Comparison of ENCODE assay signal across 8 cellular contexts in the genomic region with DNA sequence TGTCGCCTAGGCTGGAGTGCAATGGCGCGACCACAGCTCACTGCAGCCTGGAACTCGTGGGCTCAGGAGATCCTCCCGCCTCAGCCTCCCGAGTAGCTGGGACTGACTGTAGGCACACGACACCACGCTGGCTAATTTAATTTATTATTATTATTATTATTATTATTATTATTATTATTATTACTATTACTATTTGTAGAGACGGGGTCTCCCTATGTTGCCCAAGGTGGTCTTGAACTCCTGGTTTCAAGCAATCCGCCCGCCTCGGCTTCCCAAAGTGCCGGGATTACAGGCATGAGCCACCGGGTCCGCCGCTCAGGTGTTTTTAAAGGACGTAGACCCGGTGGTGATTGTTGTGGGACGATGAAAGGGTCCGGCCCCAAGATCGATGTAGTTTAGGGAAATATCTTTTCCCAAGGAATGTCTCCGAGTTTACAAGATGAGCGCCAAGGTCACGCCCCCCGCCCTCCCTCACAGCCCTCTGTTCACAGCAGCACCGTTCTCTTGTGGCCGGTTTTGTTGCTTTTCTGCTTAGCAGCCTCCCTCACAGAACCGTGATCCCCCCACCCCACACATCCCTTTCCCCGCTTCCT. TPM values are rescaled to one million over a fixed set of nuclear protein-coding genes. Genes with fewer than 3 reads are reported as not detected.
DNase-seq lines count a peak whose midpoint lies in the region; ATAC-seq and TF ChIP-seq lines count a peak whose summit lies in the region.

No MANE protein-coding gene starts in this region.

- H4K91ac ChIP-seq in trophoblast cell (ENCODE audit: low read depth, low read length), result peak overlapping the region; percentile 97

- H2AFZ ChIP-seq in DND-41 (ENCODE audit: low read depth, low read length) (peak overlapping the region; percentile 72), trophoblast cell (ENCODE audit: insufficient read depth, low read length, poor library complexity) (peak overlapping the region; percentile 65)

- peak overlapping the region; percentile 58 for H3K18ac ChIP-seq in trophoblast cell (ENCODE audit: low read length)

- H2BK5ac ChIP-seq in trophoblast cell (ENCODE audit: low read depth, low read length, poor library complexity), result peak overlapping the region; percentile 91

- DNase-seq in DND-41, result peak; percentile 19
- DNase-seq in SK-N-MC (ENCODE audit: low read depth, low spot score), result no peak
- no peak for DNase-seq in fibroblast of the aortic adventitia (ENCODE audit: low read depth)
- DNase-seq in trophoblast cell, result no peak
- no peak for DNase-seq in left lobe of liver (ENCODE audit: low spot score)
- no peak for DNase-seq in GM20000 (ENCODE audit: low spot score)

- peaks cover 47% of the 10 kb centered on the region for H3K4me1 ChIP-seq in DND-41 (ENCODE audit: insufficient read depth, low read length)
- peaks cover 6 to 27% of the 10 kb centered on the region in 2 experiments for H3K4me1 ChIP-seq in trophoblast cell (ENCODE audit: control insufficient read depth in 1 of 2, insufficient read depth in 2 of 2, low read length in 2 of 2)

- H4K20me1 ChIP-seq in DND-41 (ENCODE audit: insufficient read depth, low read length), result no peaks in the 10 kb centered on the region

- H3K23ac ChIP-seq in trophoblast cell (ENCODE audit: low read length), result no peak overlapping the region

- H3K4me3 ChIP-seq in DND-41 (ENCODE audit: low read depth in 1 of 2, low read length in 2 of 2) (peak overlapping the region; percentile 40 to 59; a peak in 3 of 4 replicates), SK-N-MC (peak overlapping the region; percentile 85), fibroblast of the aortic adventitia (ENCODE audit: low read depth, low read length) (peak overlapping the region; percentile 68), trophoblast cell (ENCODE audit: low read depth, low read length) (no peak overlapping the region)

- peak overlapping the region; percentile 61 for H2BK12ac ChIP-seq in trophoblast cell (ENCODE audit: low read length)

- H3K4me2 ChIP-seq in DND-41 (ENCODE audit: insufficient read depth, low read length) (peak overlapping the region; percentile 71), trophoblast cell (ENCODE audit: low read length) (peak overlapping the region; percentile 95)

- TF ChIP-seq CTCF in DND-41 (IDR thresholded peaks at IDR 0.05; ENCODE audit: borderline replicate concordance, extremely low read depth, low read length, poor library complexity, severe bottlenecking) (no peak), fibroblast of the aortic adventitia (IDR thresholded peaks at IDR 0.05; ENCODE audit: insufficient read depth, low read length) (no peak), GM20000 (IDR thresholded peaks at IDR 0.05; ENCODE audit: extremely low read depth, missing control alignments) (no peak)

- H3K9me3 ChIP-seq in DND-41 (ENCODE audit: insufficient read depth, low read length, severe bottlenecking) (no peaks in the 10 kb centered on the region), SK-N-MC (ENCODE audit: low read depth, low read length) (no peaks in the 10 kb centered on the region), trophoblast cell (ENCODE audit: insufficient read depth, low read depth, low read length) (no peaks in the 10 kb centered on the region)

- H3K36me3 ChIP-seq in DND-41 (ENCODE audit: insufficient read depth, low read length) (peaks cover 17% of the 10 kb centered on the region), SK-N-MC (ENCODE audit: insufficient read depth, low read length) (no peaks in the 10 kb centered on the region), trophoblast cell (ENCODE audit: control insufficient read depth in 1 of 2, insufficient read depth in 2 of 2, low read length in 2 of 2) (no peaks in the 10 kb centered on the region)

- H3K27ac ChIP-seq in DND-41 (ENCODE audit: low read length), result peak overlapping the region; percentile 83
- H3K27ac ChIP-seq in SK-N-MC, result peak overlapping the region; percentile 90
- peak overlapping the region; percentile 100 for H3K27ac ChIP-seq in trophoblast cell (ENCODE audit: low read depth, low read length)

- H3K4ac ChIP-seq in trophoblast cell (ENCODE audit: low read depth, low read length), result peak overlapping the region; percentile 2

- H3K14ac ChIP-seq in trophoblast cell (ENCODE audit: low read length), result peak overlapping the region; percentile 22

- H3K27me3 ChIP-seq in DND-41 (ENCODE audit: insufficient read depth, low read length, poor library complexity), result no peaks in the 10 kb centered on the region
- no peaks in the 10 kb centered on the region for H3K27me3 ChIP-seq in trophoblast cell (ENCODE audit: insufficient read depth, low read length)

- peak overlapping the region; percentile 24 for H4K12ac ChIP-seq in trophoblast cell (ENCODE audit: low read depth, low read length)

- H2AK5ac ChIP-seq in trophoblast cell (ENCODE audit: low read length), result peak overlapping the region; percentile 51

- peaks cover 24% of the 10 kb centered on the region for H3K79me1 ChIP-seq in trophoblast cell (ENCODE audit: low read length)

- H3K79me2 ChIP-seq in DND-41 (ENCODE audit: insufficient read depth, low read length) (peaks cover 54% of the 10 kb centered on the region), trophoblast cell (ENCODE audit: control insufficient read depth, insufficient read depth, low read length, poor library complexity) (peaks cover 7% of the 10 kb centered on the region)

- WGBS in trophoblast cell (ENCODE audit: extremely low coverage, insufficient coverage, insufficient read length), result no CpG with 5 or more reads among the region's 29 CpGs

- H3K9ac ChIP-seq in DND-41 (ENCODE audit: low read depth, low read length) (peak overlapping the region; percentile 96), SK-N-MC (ENCODE audit: insufficient read length) (peak overlapping the region; percentile 94), trophoblast cell (ENCODE audit: low read length) (no peak overlapping the region)

- peak overlapping the region; percentile 88 for H2BK120ac ChIP-seq in trophoblast cell (ENCODE audit: insufficient read depth, low read length, poor library complexity)

- ATAC-seq in DND-41 (ENCODE audit: insufficient read depth, low read depth) (peak; percentile 27), HG02798 (IDR thresholded peaks at IDR 0.05; ENCODE audit: poor library complexity, unreplicated experiment) (no peak), HG03159 (IDR thresholded peaks at IDR 0.05; ENCODE audit: unreplicated experiment) (no peak), left lobe of liver (no peak)

- H4K8ac ChIP-seq in trophoblast cell (ENCODE audit: low read depth, low read length), result peak overlapping the region; percentile 87

RNA-seq across cellular contexts. Expression of gene POGLUT3, which starts 0.7 kb away (rescaled TPM):
- total RNA-seq in fibroblast of the aortic adventitia (ENCODE audit: low replicate concordance) (20.3 and 68.1 TPM in 2 replicates), left lobe of liver (7.2 TPM)
- 43.8 and 45.3 TPM in 2 replicates for polyA plus RNA-seq in trophoblast cell (2013)

RNA-seq across cellular contexts. Expression of gene C11orf65, which starts 31.6 kb away (rescaled TPM):
- total RNA-seq in fibroblast of the aortic adventitia (ENCODE audit: low replicate concordance), result 0.99 and 1.6 TPM in 2 replicates
- polyA plus RNA-seq in trophoblast cell (2013), result 0.82 and 0.94 TPM in 2 replicates
- 0.70 TPM for total RNA-seq in left lobe of liver
